ENCODE assay signal across 10 cellular contexts in genomic region chr18:48935433-48935774, GRCh38. TPM values are rescaled to one million over a fixed set of nuclear protein-coding genes. Genes with fewer than 3 reads are reported as not detected.
DNase-seq lines count a peak whose midpoint lies in the region; ATAC-seq, FAIRE-seq and TF ChIP-seq lines count a peak whose summit lies in the region.
"Had no signal": no experiment of that assay in that cellular context is flagged by ENCODE, and none has a peak within 500 bp of the region (broad histone marks: within the 10 kb centered on the region; RNA-seq: fewer than 3 reads in every experiment).

No MANE protein-coding gene starts in this region.

- POLR2A ChIA-PET in CD4-positive, alpha-beta T cell (lab: Charles Lee), result no interaction called here
- POLR2A ChIA-PET in OCI-LY7 (lab: Charles Lee), result no interaction called here

- no peaks in the 10 kb centered on the region for H3K27me3 ChIP-seq in CD4-positive, alpha-beta T cell (ENCODE audit: control insufficient read depth, insufficient read depth, low read length)
- H3K27me3 ChIP-seq in pancreas, result no peaks in the 10 kb centered on the region

- CTCF ChIA-PET in CD4-positive, alpha-beta T cell (lab: Charles Lee), result no interaction called here
- CTCF ChIA-PET in OCI-LY7 (lab: Charles Lee; ENCODE audit: unreplicated experiment), result no interaction called here

- intact Hi-C loops in CD4-positive, alpha-beta T cell (cut with DNase I, micrococcal nuclease), result no loop called here
- intact Hi-C loops in OCI-LY7 (cut with micrococcal nuclease; ENCODE audit: unreplicated experiment), result loop anchor here (2.0 kb wide), 1 partner anchor 15 kb away; the partner anchor contains the start of gene SMAD7
- intact Hi-C loops in pancreas (cut with DNase I), result no loop called here

- no peaks in the 10 kb centered on the region for H3K27me3 Mint-ChIP-seq in CD4-positive, alpha-beta T cell
- no peaks in the 10 kb centered on the region for H3K27me3 Mint-ChIP-seq in effector memory CD8-positive, alpha-beta T cell

- TF ChIP-seq POLR2A in H54 (IDR thresholded peaks at IDR 0.05; ENCODE audit: low read depth, low read length), result no peak

- no peaks in the 10 kb centered on the region for H4K20me1 ChIP-seq in OCI-LY7 (ENCODE audit: insufficient read depth, low read length)

- DNase-seq in CD4-positive, alpha-beta T cell, result no peak
- DNase-seq in OCI-LY7 (ENCODE audit: low spot score) (no peak), pancreas (peak in 1 of 6 donors; percentile 58), DMS 273 treated with DMSO at 0.1 percent for 48 hours (lab: John Stamatoyannopoulos, UW) (no peak), H54 (ENCODE audit: insufficient read length, low spot score) (no peak)
- DNase-seq in effector memory CD8-positive, alpha-beta T cell, result no peak
- DNase-seq in stimulated activated CD4-positive, alpha-beta T cell treated with anti-CD3 and anti-CD28 coated beads, Interleukin-4, amount 100 ng/mL, for 4 hours, result no peak
- DNase-seq: NK-92 treated with Interleukin-12 subunit alpha and Interleukin-12 subunit beta, amount 100 ng/mL, for 24 hours had no signal

- H3K9me3 ChIP-seq in CD4-positive, alpha-beta T cell (ENCODE audit: control insufficient read depth, low read length), result no peaks in the 10 kb centered on the region
- no peaks in the 10 kb centered on the region for H3K9me3 ChIP-seq in OCI-LY7 (ENCODE audit: low read length)
- no peaks in the 10 kb centered on the region for H3K9me3 ChIP-seq in pancreas

- no peak for ATAC-seq in CD4-positive, alpha-beta T cell (ENCODE audit: poor library complexity)
- ATAC-seq in effector memory CD8-positive, alpha-beta T cell (replicated peaks), result no peak
- ATAC-seq in pancreas (no peak), HG03520 (IDR thresholded peaks at IDR 0.05; ENCODE audit: unreplicated experiment) (no peak)

- H3K36me3 Mint-ChIP-seq in CD4-positive, alpha-beta T cell (ENCODE audit: low read depth), result peaks cover 16% of the 10 kb centered on the region
- H3K36me3 Mint-ChIP-seq in effector memory CD8-positive, alpha-beta T cell (ENCODE audit: insufficient read depth), result peaks cover 96% of the 10 kb centered on the region

- H3K4me1 Mint-ChIP-seq in CD4-positive, alpha-beta T cell (ENCODE audit: low read depth), result peaks cover 92% of the 10 kb centered on the region
- peaks cover 81 to 88% of the 10 kb centered on the region in 2 donors for H3K4me1 Mint-ChIP-seq in effector memory CD8-positive, alpha-beta T cell (ENCODE audit: low read depth in 2 of 2)

- peak overlapping the region; percentile 46 for H3K4me3 Mint-ChIP-seq in CD4-positive, alpha-beta T cell
- peak overlapping the region; percentile 80 to 83 for H3K4me3 Mint-ChIP-seq in effector memory CD8-positive, alpha-beta T cell

- peaks cover 66% of the 10 kb centered on the region for H3K79me2 ChIP-seq in OCI-LY7 (ENCODE audit: insufficient read depth, low read depth, low read length)

- 69% methylated on average over 9 of the region's 9 CpGs for WGBS in pancreas, 2 donors

- no peak for TF ChIP-seq CTCF in CD4-positive, alpha-beta T cell (IDR thresholded peaks at IDR 0.05)
- TF ChIP-seq CTCF in OCI-LY7 (conservative IDR thresholded peaks at IDR 0.05; ENCODE audit: low read length) (no peak), pancreas (IDR thresholded peaks at IDR 0.05) (no peak)

- no peak overlapping the region for H3K27ac ChIP-seq in CD4-positive, alpha-beta T cell (ENCODE audit: low read depth, low read length)
- H3K27ac ChIP-seq in OCI-LY7 (ENCODE audit: low read depth, low read length, poor library complexity, severe bottlenecking) (peak overlapping the region; percentile 90), pancreas (peak overlapping the region in 3 of 4 donors; percentile 51 to 88 (median 63))

- no peaks in the 10 kb centered on the region for H3K9me2 ChIP-seq in OCI-LY7 (ENCODE audit: insufficient read depth, low read length)

- BruUV-seq in OCI-LY7 (replicated peaks; lab: Mats Ljungman, UMichigan), result no TSS peak

- peaks cover 16% of the 10 kb centered on the region for H3K36me3 ChIP-seq in OCI-LY7 (ENCODE audit: insufficient read depth, low read length)
- no peaks in the 10 kb centered on the region for H3K36me3 ChIP-seq in pancreas

- peaks cover 74% of the 10 kb centered on the region for H3K4me1 ChIP-seq in OCI-LY7 (ENCODE audit: insufficient read depth, low read length, poor library complexity, severe bottlenecking)
- peaks cover 23 to 73% (median 37%) of the 10 kb centered on the region in 3 donors for H3K4me1 ChIP-seq in pancreas

- H3K27ac Mint-ChIP-seq in CD4-positive, alpha-beta T cell, result peak overlapping the region; percentile 29
- H3K27ac Mint-ChIP-seq in effector memory CD8-positive, alpha-beta T cell, result peak overlapping the region; percentile 91 to 92

- H2AFZ ChIP-seq in OCI-LY7 (ENCODE audit: low read length), result no peak overlapping the region

- FAIRE-seq in pancreas (lab: Jason Lieb, UNC) (no peak), H54 (lab: Jason Lieb, UNC) (no peak)
- FAIRE-seq: G401.6 had no signal

- H3K4me2 ChIP-seq in OCI-LY7 (ENCODE audit: low read length), result peak overlapping the region; percentile 81

- H3K4me3 ChIP-seq in OCI-LY7 (ENCODE audit: low read depth, low read length, poor library complexity, severe bottlenecking) (peak overlapping the region; percentile 58), pancreas (no peak overlapping the region)

- H3K9me3 Mint-ChIP-seq in CD4-positive, alpha-beta T cell, result no peaks in the 10 kb centered on the region
- H3K9me3 Mint-ChIP-seq in effector memory CD8-positive, alpha-beta T cell, result no peaks in the 10 kb centered on the region

RNA-seq across cellular contexts. Expression of gene SMAD7, which starts 15.4 kb away (rescaled TPM):
- 100 to 1,000 TPM; 244 to 254 TPM for total RNA-seq in CD4-positive, alpha-beta T cell
- total RNA-seq in OCI-LY7 (2014; rRNA removed; shearing (Covaris generic)), result 13.5 and 15.1 TPM in 2 replicates
- 2.9 and 3.2 TPM in 2 replicates for total RNA-seq in OCI-LY7 (2022)
- 10 to 100 TPM in 2 of 6 donors, 1 to 10 TPM in 4; 5.3 to 22.4 (median 6.8) TPM for total RNA-seq in pancreas
- 1 to 10 TPM; 4.2 to 8.2 TPM for polyA plus RNA-seq in pancreas

Comparison
In these comparisons a context has a peak if more than half of its experiments do, and no peak if none do; other contexts are left out.
1. RNA of gene SMAD7, which starts 15.4 kb away (total RNA-seq): 244 to 254 TPM in CD4-positive, alpha-beta T cell; 2.9 to 15.1 TPM in OCI-LY7 and 5.3 to 22.4 TPM in pancreas; every median in the first group is over 10 times any median in the second.